ENCODE assay signal across 12 cellular contexts in genomic region chr5:147189109-147189424, GRCh38. TPM values are rescaled to one million over a fixed set of nuclear protein-coding genes. Genes with fewer than 3 reads are reported as not detected.
DNase-seq lines count a peak whose midpoint lies in the region; ATAC-seq and TF ChIP-seq lines count a peak whose summit lies in the region.
"Had no signal": no experiment of that assay in that cellular context is flagged by ENCODE, and none has a peak within 500 bp of the region (broad histone marks: within the 10 kb centered on the region; RNA-seq: fewer than 3 reads in every experiment).

No MANE protein-coding gene starts in this region.

- no peak overlapping the region for H3K4ac ChIP-seq in trophoblast cell (ENCODE audit: low read depth, low read length)

- H3K36me3 ChIP-seq in CD8-positive, alpha-beta T cell (ENCODE audit: insufficient read depth, low read length), result no peaks in the 10 kb centered on the region
- H3K36me3 ChIP-seq in trophoblast cell (ENCODE audit: control insufficient read depth in 1 of 2, insufficient read depth in 2 of 2, low read length in 2 of 2), result no peaks in the 10 kb centered on the region
- H3K36me3 ChIP-seq in psoas muscle (ENCODE audit: insufficient read depth in 1 of 2, low read depth in 1 of 2), result no peaks in the 10 kb centered on the region

- no peaks in the 10 kb centered on the region for H3K79me2 ChIP-seq in trophoblast cell (ENCODE audit: control insufficient read depth, insufficient read depth, low read length, poor library complexity)

- no peak overlapping the region for H3K4me3 Mint-ChIP-seq in CD8-positive, alpha-beta T cell
- H3K4me3 Mint-ChIP-seq: activated naive CD8-positive, alpha-beta T cell treated with anti-CD3 and anti-CD28 coated beads, Interleukin-2, amount 10 ng/mL, durations not matched to agents 7 days and 5 days; T-cell had no signal

- no peak overlapping the region for H3K23ac ChIP-seq in trophoblast cell (ENCODE audit: low read length)

- no peak overlapping the region for H2AFZ ChIP-seq in trophoblast cell (ENCODE audit: insufficient read depth, low read length, poor library complexity)

- no peak overlapping the region for H2BK5ac ChIP-seq in trophoblast cell (ENCODE audit: low read depth, low read length, poor library complexity)

- no peak overlapping the region for H3K27ac ChIP-seq in CD8-positive, alpha-beta T cell (ENCODE audit: low read depth, low read length)
- H3K27ac ChIP-seq in coronary artery, result no peak overlapping the region
- H3K27ac ChIP-seq in trophoblast cell (ENCODE audit: low read depth, low read length), result no peak overlapping the region
- H3K27ac ChIP-seq in psoas muscle, result no peak overlapping the region

- no peaks in the 10 kb centered on the region for H3K79me1 ChIP-seq in trophoblast cell (ENCODE audit: low read length)

- H3K27me3 ChIP-seq in CD8-positive, alpha-beta T cell (ENCODE audit: insufficient read depth, low read length), result no peaks in the 10 kb centered on the region
- H3K27me3 ChIP-seq in trophoblast cell (ENCODE audit: insufficient read depth, low read length) (no peaks in the 10 kb centered on the region), psoas muscle (ENCODE audit: insufficient read depth in 3 of 3, low read length in 2 of 3) (no peaks in the 10 kb centered on the region)

- no peak overlapping the region for H4K12ac ChIP-seq in trophoblast cell (ENCODE audit: low read depth, low read length)

- H3K27me3 Mint-ChIP-seq in CD8-positive, alpha-beta T cell (ENCODE audit: low read depth), result peaks cover 8% of the 10 kb centered on the region

- no peak overlapping the region for H3K9ac ChIP-seq in trophoblast cell (ENCODE audit: low read length)

- H3K9me3 Mint-ChIP-seq in CD8-positive, alpha-beta T cell, result no peaks in the 10 kb centered on the region
- H3K9me3 Mint-ChIP-seq: activated naive CD8-positive, alpha-beta T cell treated with anti-CD3 and anti-CD28 coated beads, Interleukin-2, amount 10 ng/mL, durations not matched to agents 7 days and 5 days; T-cell had no signal

- H4K8ac ChIP-seq in trophoblast cell (ENCODE audit: low read depth, low read length), result no peak overlapping the region

- DNase-seq in CD8-positive, alpha-beta T cell, result no peak
- DNase-seq in coronary artery (ENCODE audit: low spot score) (no peak), trophoblast cell (no peak), psoas muscle (no peak), islet precursor cell (no peak)
- no peak for DNase-seq in stimulated activated CD4-positive, alpha-beta T cell treated with anti-CD3 and anti-CD28 coated beads, Interleukin-1b, Interleukin-23, amount 100 ng/mL, for 48 hours
- DNase-seq: activated CD4-positive, CD25-positive, alpha-beta regulatory T cell; activated naive CD8-positive, alpha-beta T cell treated with anti-CD3 and anti-CD28 coated beads, Interleukin-2, amount 10 ng/mL, durations not matched to agents 7 days and 5 days had no signal

- H3K14ac ChIP-seq in trophoblast cell (ENCODE audit: low read length), result no peak overlapping the region

- no peak overlapping the region for H2AK5ac ChIP-seq in trophoblast cell (ENCODE audit: low read length)

- no peaks in the 10 kb centered on the region for H3K36me3 Mint-ChIP-seq in CD8-positive, alpha-beta T cell
- H3K36me3 Mint-ChIP-seq: activated naive CD8-positive, alpha-beta T cell treated with anti-CD3 and anti-CD28 coated beads, Interleukin-2, amount 10 ng/mL, durations not matched to agents 7 days and 5 days; T-cell had no signal

- no CpG with 5 or more reads among the region's 2 CpGs for WGBS in trophoblast cell (ENCODE audit: extremely low coverage, insufficient coverage, insufficient read length)
- 4 to 10% (median 5%) methylated on average over 2 of the region's 2 CpGs for WGBS in psoas muscle, 3 donors

- H3K9me3 ChIP-seq in CD8-positive, alpha-beta T cell (ENCODE audit: low read length), result no peaks in the 10 kb centered on the region
- H3K9me3 ChIP-seq in trophoblast cell (ENCODE audit: insufficient read depth, low read depth, low read length), result no peaks in the 10 kb centered on the region
- H3K9me3 ChIP-seq in psoas muscle, result no peaks in the 10 kb centered on the region

- POLR2A ChIA-PET in CD8-positive, alpha-beta T cell (lab: Charles Lee), result no interaction called here

- no peaks in the 10 kb centered on the region for H3K4me1 ChIP-seq in CD8-positive, alpha-beta T cell (ENCODE audit: insufficient read depth, low read length)
- no peaks in the 10 kb centered on the region for H3K4me1 ChIP-seq in trophoblast cell (ENCODE audit: control insufficient read depth in 1 of 2, insufficient read depth in 2 of 2, low read length in 2 of 2)
- H3K4me1 ChIP-seq in psoas muscle, result no peaks in the 10 kb centered on the region

- H3K4me2 ChIP-seq in trophoblast cell (ENCODE audit: low read length), result no peak overlapping the region

- ATAC-seq in CD8-positive, alpha-beta T cell, result no peak
- ATAC-seq in GM21423 (IDR thresholded peaks at IDR 0.05; ENCODE audit: unreplicated experiment), result peak; percentile 18
- peak; percentile 10 for ATAC-seq in HG03354 (IDR thresholded peaks at IDR 0.05; ENCODE audit: poor library complexity, severe bottlenecking, unreplicated experiment)
- ATAC-seq in psoas muscle, result no peak
- ATAC-seq: Right ventricle myocardium inferior had no signal

- no peak overlapping the region for H2BK120ac ChIP-seq in trophoblast cell (ENCODE audit: insufficient read depth, low read length, poor library complexity)

- peaks cover 6% of the 10 kb centered on the region for H3K4me1 Mint-ChIP-seq in CD8-positive, alpha-beta T cell (ENCODE audit: low read depth)
- H3K4me1 Mint-ChIP-seq: activated naive CD8-positive, alpha-beta T cell treated with anti-CD3 and anti-CD28 coated beads, Interleukin-2, amount 10 ng/mL, durations not matched to agents 7 days and 5 days had no signal

- peak; percentile 5 for TF ChIP-seq CTCF in CD8-positive, alpha-beta T cell (IDR thresholded peaks at IDR 0.05)
- TF ChIP-seq CTCF in coronary artery (IDR thresholded peaks at IDR 0.05) (peak; percentile 14), psoas muscle (IDR thresholded peaks at IDR 0.05) (no peak)

- H4K91ac ChIP-seq in trophoblast cell (ENCODE audit: low read depth, low read length), result no peak overlapping the region

- CTCF ChIA-PET in CD8-positive, alpha-beta T cell (lab: Charles Lee), result interaction anchor here (0.7 to 4.7 kb wide), 29 partner anchors 9 to 662 kb away, joined by 3 to 51 read pairs (median 4); no protein-coding TSS in a partner anchor

- H3K27ac Mint-ChIP-seq in CD8-positive, alpha-beta T cell, result no peak overlapping the region
- H3K27ac Mint-ChIP-seq: activated naive CD8-positive, alpha-beta T cell treated with anti-CD3 and anti-CD28 coated beads, Interleukin-2, amount 10 ng/mL, durations not matched to agents 7 days and 5 days; T-cell had no signal

- no peak overlapping the region for H3K4me3 ChIP-seq in CD8-positive, alpha-beta T cell (ENCODE audit: low read depth, low read length)
- H3K4me3 ChIP-seq in coronary artery (no peak overlapping the region), trophoblast cell (ENCODE audit: low read depth, low read length) (no peak overlapping the region), psoas muscle (no peak overlapping the region)

- H3K18ac ChIP-seq in trophoblast cell (ENCODE audit: low read length), result no peak overlapping the region

- intact Hi-C loops in CD8-positive, alpha-beta T cell (cut with DNase I, micrococcal nuclease), result loop anchor here (1.0 to 5.0 kb wide), 3 partner anchors 227 to 656 kb away; no protein-coding TSS in a partner anchor
- intact Hi-C loops in psoas muscle (cut with DNase I), result loop anchor here in 1 of 2 donors (5.0 kb wide), 2 partner anchors 92 to 657 kb away; no protein-coding TSS in a partner anchor

- no peak overlapping the region for H2BK12ac ChIP-seq in trophoblast cell (ENCODE audit: low read length)

RNA-seq across cellular contexts. Expression of gene STK32A, which starts 45.8 kb away (rescaled TPM):
- not detected for total RNA-seq in CD8-positive, alpha-beta T cell
- 0.28 and 0.40 TPM in 2 replicates for polyA plus RNA-seq in trophoblast cell (2013)
- total RNA-seq in psoas muscle, result 1 to 10 TPM in 1 of 4 donors, under 1 TPM in 3; 0.17 to 2.6 (median 0.28) TPM
- under 1 TPM; 0.09 to 0.42 (median 0.30) TPM for polyA plus RNA-seq in psoas muscle
- total RNA-seq: activated naive CD8-positive, alpha-beta T cell treated with anti-CD3 and anti-CD28 coated beads, Interleukin-2, amount 10 ng/mL, durations not matched to agents 7 days and 5 days; T-cell had no signal

Comparison
In these comparisons a context has a peak if more than half of its experiments do, and no peak if none do; other contexts are left out.
1. ATAC-seq: peak in GM21423 (single experiment) and HG03354 (single experiment); none in CD8-positive, alpha-beta T cell (single experiment) and psoas muscle (0 of 4).